Comparison of ENCODE assay signal across 8 cellular contexts in the genomic region with DNA sequence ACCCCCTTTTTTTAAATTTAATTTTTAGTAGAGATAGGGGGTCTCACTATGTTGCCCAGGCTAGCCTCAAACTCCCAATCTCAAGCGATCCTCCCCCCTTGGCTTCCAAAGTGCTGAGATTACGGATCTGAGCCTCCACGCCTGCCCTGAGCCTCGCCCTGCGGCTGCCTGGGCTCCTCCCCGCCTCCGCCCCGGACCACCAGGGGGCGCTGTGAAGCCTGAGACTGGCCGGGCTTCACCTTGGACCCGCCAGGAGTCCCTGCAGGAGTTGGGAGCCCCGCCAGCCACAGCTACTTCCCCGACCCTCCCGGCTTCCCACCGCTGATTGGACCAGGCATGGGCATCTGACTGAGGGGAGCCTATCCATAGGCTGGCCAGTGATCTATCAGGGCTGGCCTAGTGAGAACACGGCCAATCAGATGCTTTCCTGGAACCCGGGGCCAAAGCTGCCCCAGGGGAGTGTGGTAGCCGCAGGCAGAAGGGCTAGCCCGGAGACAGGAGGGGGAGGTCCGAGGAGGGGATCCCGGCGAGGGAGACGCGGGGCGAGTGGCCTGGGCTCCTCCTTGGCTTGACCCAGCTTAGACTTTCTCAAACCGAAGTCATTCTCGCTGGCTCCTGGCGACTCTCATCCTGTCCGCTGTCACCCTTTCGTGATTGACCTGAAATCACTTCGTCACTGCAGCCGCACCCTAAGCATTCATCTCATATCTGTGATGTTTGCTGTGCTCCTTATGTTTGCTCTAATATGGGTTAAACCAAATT. TPM values are rescaled to one million over a fixed set of nuclear protein-coding genes. Genes with fewer than 3 reads are reported as not detected.
DNase-seq lines count a peak whose midpoint lies in the region; ATAC-seq and TF ChIP-seq lines count a peak whose summit lies in the region.

No MANE protein-coding gene starts in this region.

- ATAC-seq in GM19328 (IDR thresholded peaks at IDR 0.05; ENCODE audit: unreplicated experiment) (peak; percentile 97), HG03520 (IDR thresholded peaks at IDR 0.05; ENCODE audit: unreplicated experiment) (peak; percentile 94), right lobe of liver (peak; percentile 97 to 99 (median 98))

- H3K4me3 ChIP-seq in dorsolateral prefrontal cortex (peak overlapping the region; percentile 46 to 87 (median 71)), right lobe of liver (peak overlapping the region; percentile 36 to 77 (median 50))

- peak; percentile 100 for DNase-seq in NCI-H69 (lab: John Stamatoyannopoulos, UW)
- DNase-seq in activated CD4-positive, alpha-beta T cell treated with anti-CD3 and anti-CD28 coated beads, Interleukin-2, amount 50 U/mL, for 24 hours (ENCODE audit: low read depth in 1 of 2, low spot score in 1 of 2): peak; percentile 88 to 93
- DNase-seq in dorsolateral prefrontal cortex: peak; percentile 93 to 99 (median 97)
- DNase-seq in right lobe of liver: peak; percentile 99
- DNase-seq in stimulated activated CD4-positive, alpha-beta T cell treated with anti-CD3 and anti-CD28 coated beads, Interleukin-4, amount 100 ng/mL, for 4 hours: peak; percentile 80 to 94

- H3K4me1 ChIP-seq in right lobe of liver: peaks cover 0 to 6% (median 3%) of the 10 kb centered on the region in 4 donors

- 1% methylated on average over 20 of the region's 32 CpGs for WGBS in right lobe of liver (ENCODE audit: insufficient coverage, low coverage, low lambda C conversion rate, missing lambda C conversion rate)

- H3K9me3 ChIP-seq in right lobe of liver: no peaks in the 10 kb centered on the region

- H3K27ac ChIP-seq in C4-2B (peak overlapping the region; percentile 72), dorsolateral prefrontal cortex (peak overlapping the region; percentile 13 to 94 (median 80)), right lobe of liver (peak overlapping the region; percentile 21 to 70 (median 37))

- no peaks in the 10 kb centered on the region for H3K27me3 ChIP-seq in dorsolateral prefrontal cortex
- H3K27me3 ChIP-seq in right lobe of liver: no peaks in the 10 kb centered on the region

- peak; percentile 70 for TF ChIP-seq POLR2A in right lobe of liver (IDR thresholded peaks at IDR 0.05)

- peak; percentile 99 for TF ChIP-seq CTCF in C4-2B (conservative IDR thresholded peaks at IDR 0.05)
- peak; percentile 87 to 99 (median 97) for TF ChIP-seq CTCF in dorsolateral prefrontal cortex (IDR thresholded peaks at IDR 0.05 in 54 of 56, conservative IDR thresholded peaks at IDR 0.05 in 2 of 56; ENCODE audit: low read depth in 1 of 56, partially characterized antibody in 56 of 56)
- peak; percentile 99 to 100 (median 99) for TF ChIP-seq CTCF in right lobe of liver (IDR thresholded peaks at IDR 0.05)

- no peaks in the 10 kb centered on the region for H3K36me3 ChIP-seq in right lobe of liver

- intact Hi-C loops in dorsolateral prefrontal cortex (cut with DNase I) (loop anchor here (5.0 to 10.0 kb wide), 2 partner anchors 68 to 250 kb away; a partner anchor contains a TSS), right lobe of liver (cut with DNase I) (no loop called here)

RNA-seq across cellular contexts. Expression of a gene that starts 15.1 kb away (rescaled TPM):
- 100 to 1,000 TPM in 1 of 120 experiments, 10 to 100 TPM in 119; 20.1 to 115 (median 36.3) TPM for total RNA-seq in dorsolateral prefrontal cortex
- total RNA-seq in right lobe of liver: 10 to 100 TPM in 2 of 6 experiments, 1 to 10 TPM in 4; 7.5 to 33.8 (median 8.9) TPM

Comparison
In these comparisons a context has a peak if more than half of its experiments do, and no peak if none do; other contexts are left out.
1. Peak in every context shown above with its lines: DNase-seq, ATAC-seq, H3K4me3 ChIP-seq and H3K27ac ChIP-seq.
2. intact Hi-C loops: an anchor here in dorsolateral prefrontal cortex (5.0 to 10.0 kb wide); none called in right lobe of liver.